In genomic region chr6:89311853-89312531, GRCh38 we compare ENCODE assay signal across 8 cellular contexts. TPM values are rescaled to one million over a fixed set of nuclear protein-coding genes. Genes with fewer than 3 reads are reported as not detected.
A peak's percentile ranks its signal among the peaks of the same experiment; 100 is the strongest.
DNase-seq lines count a peak whose midpoint lies in the region; ATAC-seq and TF ChIP-seq lines count a peak whose summit lies in the region.
"Had no signal": no experiment of that assay in that cellular context is flagged by ENCODE, and none has a peak within 500 bp of the region (broad histone marks: within the 10 kb centered on the region; RNA-seq: fewer than 3 reads in every experiment).

No MANE protein-coding gene starts in this region.

- H3K36me3 ChIP-seq in WERI-Rb-1 = no peaks in the 10 kb centered on the region
- H3K36me3 ChIP-seq: SJSA1 had no signal

- no peaks in the 10 kb centered on the region for H3K9me3 Mint-ChIP-seq in T-helper 2 cell treated with Interferon-gamma antibody and Interleukin-4, amounts not matched to agents 5 μg/mL and 100 μg/mL, for 36 hours

- intact Hi-C loops in Right ventricle myocardium superior (cut with DNase I) = loop anchor here (5.0 kb wide), 1 partner anchor 55 kb away; no protein-coding TSS in a partner anchor

- peaks cover 5% of the 10 kb centered on the region for H3K27me3 Mint-ChIP-seq in T-helper 2 cell treated with Interferon-gamma antibody and Interleukin-4, amounts not matched to agents 5 μg/mL and 100 μg/mL, for 36 hours (ENCODE audit: low read depth)

- peaks cover 2% of the 10 kb centered on the region for H3K36me3 Mint-ChIP-seq in T-helper 2 cell treated with Interferon-gamma antibody and Interleukin-4, amounts not matched to agents 5 μg/mL and 100 μg/mL, for 36 hours (ENCODE audit: low read depth)

- H3K4me3 Mint-ChIP-seq in T-helper 2 cell treated with Interferon-gamma antibody and Interleukin-4, amounts not matched to agents 5 μg/mL and 100 μg/mL, for 36 hours = no peak overlapping the region

- TF ChIP-seq CTCF in WERI-Rb-1 (IDR thresholded peaks at IDR 0.05; ENCODE audit: low read depth, low read length) = peak; percentile 82

- no peaks in the 10 kb centered on the region for H3K4me1 Mint-ChIP-seq in T-helper 2 cell treated with Interferon-gamma antibody and Interleukin-4, amounts not matched to agents 5 μg/mL and 100 μg/mL, for 36 hours (ENCODE audit: low read depth)

- peak; percentile 70 for DNase-seq in HT1080 (ENCODE audit: low read depth)
- peak; percentile 73 for DNase-seq in WERI-Rb-1
- peak; percentile 80 for DNase-seq in Right ventricle myocardium superior
- DNase-seq in pons (ENCODE audit: low spot score) = peak; percentile 82
- DNase-seq in activated CD8-positive, alpha-beta memory T cell treated with anti-CD3 and anti-CD28 coated beads, Interleukin-2, amount 50 U/mL, for 4 hours = no peak
- no peak for DNase-seq in T-helper 2 cell treated with Interferon-gamma antibody and Interleukin-4, amounts not matched to agents 5 μg/mL and 100 μg/mL, for 36 hours (ENCODE audit: low spot score)

- no peaks in the 10 kb centered on the region for H3K9me3 ChIP-seq in WERI-Rb-1 (ENCODE audit: severe bottlenecking)
- H3K9me3 ChIP-seq: SJSA1 had no signal

- H3K27ac Mint-ChIP-seq in T-helper 2 cell treated with Interferon-gamma antibody and Interleukin-4, amounts not matched to agents 5 μg/mL and 100 μg/mL, for 36 hours = no peak overlapping the region

- no peaks in the 10 kb centered on the region for H3K27me3 ChIP-seq in WERI-Rb-1 (ENCODE audit: insufficient read depth, low read depth, severe bottlenecking)
- H3K27me3 ChIP-seq: SJSA1 had no signal

- ATAC-seq in Right ventricle myocardium superior (ENCODE audit: poor library complexity) = peak; percentile 81
- no peak for ATAC-seq in HG03354 (IDR thresholded peaks at IDR 0.05; ENCODE audit: poor library complexity, severe bottlenecking, unreplicated experiment)

- H3K4me3 ChIP-seq in WERI-Rb-1 (ENCODE audit: low read depth, low read length) = no peak overlapping the region
- H3K4me3 ChIP-seq: SJSA1 had no signal

- peak overlapping the region; percentile 62 for H3K27ac ChIP-seq in WERI-Rb-1
- H3K27ac ChIP-seq: SJSA1 had no signal

RNA-seq across cellular contexts. Expression of gene GABRR2, which starts 3.1 kb away (rescaled TPM):
- total RNA-seq in HT1080 (2014; rRNA removed; shearing (Covaris generic)) = 0.10 TPM in 1 of 2 replicates, not detected in the other
- 0.14 TPM in 1 of 2 replicates, not detected in the other for polyA plus RNA-seq in HT1080 (2015; cell fraction: cytosol; rRNA removed)
- polyA plus RNA-seq in HT1080 (2015; cell fraction: nucleus; rRNA removed) = 0.80 and 2.0 TPM in 2 replicates
- 0.54 TPM for total RNA-seq in Right ventricle myocardium superior
- total RNA-seq: SJSA1 had no signal

RNA-seq across cellular contexts. Expression of gene UBE2J1, which starts 40.5 kb away (rescaled TPM):
- total RNA-seq in HT1080 (2014; rRNA removed; shearing (Covaris generic)) = 21.2 and 25.1 TPM in 2 replicates
- 37.6 and 43.2 TPM in 2 replicates for polyA plus RNA-seq in HT1080 (2015; cell fraction: cytosol; rRNA removed)
- 16.1 and 17.5 TPM in 2 replicates for polyA plus RNA-seq in HT1080 (2015; cell fraction: nucleus; rRNA removed)
- total RNA-seq in Right ventricle myocardium superior = 11.9 TPM

Comparison
In these comparisons a context has a peak if more than half of its experiments do, and no peak if none do; other contexts are left out.
1. DNase-seq: peak in HT1080 (single experiment), WERI-Rb-1 (single experiment), Right ventricle myocardium superior (single experiment) and pons (single experiment); none in activated CD8-positive, alpha-beta memory T cell treated with anti-CD3 and anti-CD28 coated beads, Interleukin-2, amount 50 U/mL, for 4 hours (single experiment) and T-helper 2 cell treated with Interferon-gamma antibody and Interleukin-4, amounts not matched to agents 5 μg/mL and 100 μg/mL, for 36 hours (single experiment).